Comparison of ENCODE assay signal across 8 cellular contexts in the genomic region with DNA sequence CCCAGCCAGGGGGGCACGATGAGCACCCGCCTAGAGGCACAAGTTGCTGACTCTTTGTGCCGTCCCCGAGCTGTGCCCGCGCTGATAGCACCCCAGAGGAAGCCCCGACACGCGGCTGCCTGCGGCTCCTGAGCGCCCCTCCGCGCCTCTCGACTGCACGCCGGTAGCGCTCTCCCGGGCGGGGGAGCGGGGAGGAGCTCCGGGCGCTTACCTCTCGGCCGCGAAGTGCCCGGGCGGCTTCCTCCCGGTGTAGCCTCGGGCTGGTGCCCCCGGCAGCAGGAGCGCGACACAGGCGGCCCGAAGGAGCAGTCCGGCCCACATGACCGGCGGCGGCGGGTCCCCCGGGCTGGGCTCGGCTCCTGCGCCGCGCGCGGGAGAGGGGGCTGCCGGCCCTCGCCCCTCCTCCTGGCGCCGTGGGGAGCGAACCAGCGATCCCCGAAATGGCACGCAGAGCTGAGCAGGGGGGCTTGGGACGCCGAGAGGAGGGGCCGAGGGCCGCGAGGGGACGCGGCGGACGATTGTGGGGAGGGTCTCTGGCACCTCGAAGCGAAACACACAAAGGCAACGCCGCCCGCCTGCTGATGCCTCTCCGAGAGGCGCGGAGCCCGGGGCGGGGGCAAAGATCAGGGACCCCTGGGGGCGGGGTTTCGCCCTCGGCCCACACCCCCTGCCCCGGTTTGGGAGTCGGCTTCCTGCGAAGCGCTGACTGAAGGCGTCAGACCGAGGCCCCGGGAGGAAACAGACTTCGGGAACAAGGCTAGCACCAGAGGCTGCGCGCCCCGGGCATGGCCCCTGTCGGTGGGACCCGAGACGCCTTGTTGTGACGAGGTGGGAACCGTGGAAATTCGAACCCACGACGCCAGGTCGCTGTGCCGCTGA. TPM values are rescaled to one million over a fixed set of nuclear protein-coding genes. Genes with fewer than 3 reads are reported as not detected.
DNase-seq lines count a peak whose midpoint lies in the region; ATAC-seq lines count a peak whose summit lies in the region.

A gene with protein sequence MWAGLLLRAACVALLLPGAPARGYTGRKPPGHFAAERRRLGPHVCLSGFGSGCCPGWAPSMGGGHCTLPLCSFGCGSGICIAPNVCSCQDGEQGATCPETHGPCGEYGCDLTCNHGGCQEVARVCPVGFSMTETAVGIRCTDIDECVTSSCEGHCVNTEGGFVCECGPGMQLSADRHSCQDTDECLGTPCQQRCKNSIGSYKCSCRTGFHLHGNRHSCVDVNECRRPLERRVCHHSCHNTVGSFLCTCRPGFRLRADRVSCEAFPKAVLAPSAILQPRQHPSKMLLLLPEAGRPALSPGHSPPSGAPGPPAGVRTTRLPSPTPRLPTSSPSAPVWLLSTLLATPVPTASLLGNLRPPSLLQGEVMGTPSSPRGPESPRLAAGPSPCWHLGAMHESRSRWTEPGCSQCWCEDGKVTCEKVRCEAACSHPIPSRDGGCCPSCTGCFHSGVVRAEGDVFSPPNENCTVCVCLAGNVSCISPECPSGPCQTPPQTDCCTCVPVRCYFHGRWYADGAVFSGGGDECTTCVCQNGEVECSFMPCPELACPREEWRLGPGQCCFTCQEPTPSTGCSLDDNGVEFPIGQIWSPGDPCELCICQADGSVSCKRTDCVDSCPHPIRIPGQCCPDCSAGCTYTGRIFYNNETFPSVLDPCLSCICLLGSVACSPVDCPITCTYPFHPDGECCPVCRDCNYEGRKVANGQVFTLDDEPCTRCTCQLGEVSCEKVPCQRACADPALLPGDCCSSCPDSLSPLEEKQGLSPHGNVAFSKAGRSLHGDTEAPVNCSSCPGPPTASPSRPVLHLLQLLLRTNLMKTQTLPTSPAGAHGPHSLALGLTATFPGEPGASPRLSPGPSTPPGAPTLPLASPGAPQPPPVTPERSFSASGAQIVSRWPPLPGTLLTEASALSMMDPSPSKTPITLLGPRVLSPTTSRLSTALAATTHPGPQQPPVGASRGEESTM (minus strand): TSS at position 600 of the 879 bp plus-strand sequence. CDS start 279 bp downstream, at position 321.

- DNase-seq in ELF-1 (ENCODE audit: low read depth, low spot score) (peak; percentile 70), LHCN-M2 (ENCODE audit: low read depth) (peak; percentile 70), T-helper 1 cell (peak in 3 of 5 donors; percentile 37 to 80 (median 49)), amniotic stem cell (lab: John Stamatoyannopoulos, UW) (peak; percentile 22), iPS DF 6.9 (ENCODE audit: low read depth, low spot score) (no peak)
- peak; percentile 62 to 69 for DNase-seq in stimulated activated CD4-positive, alpha-beta T cell treated with anti-CD3 and anti-CD28 coated beads, Interleukin-12 subunit alpha, Interleukin-12 subunit beta, amount 100 ng/mL, for 24 hours (ENCODE audit: low read depth in 2 of 2)

- H3K4me3 ChIP-seq in iPS DF 6.9 (ENCODE audit: low read length) = peak within 1 kb of the TSS; percentile 41; the same call in 1 of the 2 replicates

- H3K9me3 ChIP-seq in iPS DF 6.9 (ENCODE audit: control insufficient read depth, insufficient read depth, low read length) = no peaks in the 10 kb centered on the region

- ATAC-seq in GM21723 (IDR thresholded peaks at IDR 0.05; ENCODE audit: unreplicated experiment) = peak; percentile 82
- ATAC-seq in GM18870 (IDR thresholded peaks at IDR 0.05; ENCODE audit: unreplicated experiment) = no peak

- no CpG with 5 or more reads among the region's 97 CpGs for WGBS in iPS DF 6.9 (ENCODE audit: insufficient coverage, insufficient read length)

- no peak within 1 kb of the TSS for H3K27ac ChIP-seq in iPS DF 6.9 (ENCODE audit: low read length)

- H3K36me3 ChIP-seq in iPS DF 6.9 (ENCODE audit: control insufficient read depth, insufficient read depth, low read length) = peaks cover 2% of the 10 kb centered on the region

- H3K4me1 ChIP-seq in iPS DF 6.9 (ENCODE audit: control insufficient read depth, insufficient read depth, low read length) = peaks cover 5% of the 10 kb centered on the region

- H3K27me3 ChIP-seq in iPS DF 6.9 (ENCODE audit: control insufficient read depth, insufficient read depth, low read length) = peaks cover 2% of the 10 kb centered on the region; the same call in 1 of the 2 replicates

RNA-seq across cellular contexts. Expression of the gene that starts here (rescaled TPM):
- 1.2 and 1.7 TPM in 2 replicates for total RNA-seq in LHCN-M2 (2014; rRNA removed)
- polyA plus RNA-seq in LHCN-M2 (2012) = 0.45 TPM
